Comparison of ENCODE assay signal across 6 cellular contexts in the genomic region with DNA sequence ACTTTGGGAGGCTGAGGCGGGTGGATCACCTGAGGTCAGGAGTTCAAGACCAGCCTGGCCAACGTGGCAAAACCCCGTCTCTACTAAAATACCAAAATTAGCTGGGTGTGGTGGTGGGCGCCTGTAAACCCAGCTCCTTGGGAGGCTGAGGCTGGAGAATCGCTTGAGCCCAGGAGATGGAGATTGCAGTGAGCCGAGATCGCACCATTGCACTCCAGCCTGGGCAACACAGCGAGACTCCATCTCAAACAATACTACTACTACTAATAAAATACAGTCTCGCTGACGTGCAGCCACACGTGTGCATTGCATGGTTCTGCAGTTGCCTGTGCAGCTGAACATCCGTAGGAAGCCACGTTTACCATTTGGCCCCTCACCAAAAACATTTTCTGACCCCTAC. TPM values are rescaled to one million over a fixed set of nuclear protein-coding genes. Genes with fewer than 3 reads are reported as not detected.
"Had no signal": no experiment of that assay in that cellular context is flagged by ENCODE, and none has a peak within 500 bp of the region (broad histone marks: within the 10 kb centered on the region; RNA-seq: fewer than 3 reads in every experiment).

No MANE protein-coding gene starts in this region.

RNA-seq across cellular contexts. Expression of gene PLEKHN1, which starts 19.5 kb away (rescaled TPM):
- total RNA-seq: OCI-LY7, Right ventricle myocardium inferior, Right ventricle myocardium superior had no signal
- polyA plus RNA-seq: SK-N-SH had no signal

RNA-seq across cellular contexts. Expression of gene SAMD11, which starts 23.1 kb away (rescaled TPM):
- total RNA-seq: SK-MEL-5 had no signal

RNA-seq across cellular contexts. Expression of gene PERM1, which starts 35.1 kb away (rescaled TPM):
- total RNA-seq: OCI-LY7, SJCRH30 had no signal
